Comparison of ENCODE assay signal across 1 cellular context in genomic region chr2:177552414-177553175, GRCh38.
TF ChIP-seq lines count a peak whose summit lies in the region.

No MANE protein-coding gene starts in this region.

TF ChIP-seq in GM12878, 131 proteins besides CTCF, POLR2A, EP300 and RAD21 (continued from another document):
- TF ChIP-seq, protein P1, sequence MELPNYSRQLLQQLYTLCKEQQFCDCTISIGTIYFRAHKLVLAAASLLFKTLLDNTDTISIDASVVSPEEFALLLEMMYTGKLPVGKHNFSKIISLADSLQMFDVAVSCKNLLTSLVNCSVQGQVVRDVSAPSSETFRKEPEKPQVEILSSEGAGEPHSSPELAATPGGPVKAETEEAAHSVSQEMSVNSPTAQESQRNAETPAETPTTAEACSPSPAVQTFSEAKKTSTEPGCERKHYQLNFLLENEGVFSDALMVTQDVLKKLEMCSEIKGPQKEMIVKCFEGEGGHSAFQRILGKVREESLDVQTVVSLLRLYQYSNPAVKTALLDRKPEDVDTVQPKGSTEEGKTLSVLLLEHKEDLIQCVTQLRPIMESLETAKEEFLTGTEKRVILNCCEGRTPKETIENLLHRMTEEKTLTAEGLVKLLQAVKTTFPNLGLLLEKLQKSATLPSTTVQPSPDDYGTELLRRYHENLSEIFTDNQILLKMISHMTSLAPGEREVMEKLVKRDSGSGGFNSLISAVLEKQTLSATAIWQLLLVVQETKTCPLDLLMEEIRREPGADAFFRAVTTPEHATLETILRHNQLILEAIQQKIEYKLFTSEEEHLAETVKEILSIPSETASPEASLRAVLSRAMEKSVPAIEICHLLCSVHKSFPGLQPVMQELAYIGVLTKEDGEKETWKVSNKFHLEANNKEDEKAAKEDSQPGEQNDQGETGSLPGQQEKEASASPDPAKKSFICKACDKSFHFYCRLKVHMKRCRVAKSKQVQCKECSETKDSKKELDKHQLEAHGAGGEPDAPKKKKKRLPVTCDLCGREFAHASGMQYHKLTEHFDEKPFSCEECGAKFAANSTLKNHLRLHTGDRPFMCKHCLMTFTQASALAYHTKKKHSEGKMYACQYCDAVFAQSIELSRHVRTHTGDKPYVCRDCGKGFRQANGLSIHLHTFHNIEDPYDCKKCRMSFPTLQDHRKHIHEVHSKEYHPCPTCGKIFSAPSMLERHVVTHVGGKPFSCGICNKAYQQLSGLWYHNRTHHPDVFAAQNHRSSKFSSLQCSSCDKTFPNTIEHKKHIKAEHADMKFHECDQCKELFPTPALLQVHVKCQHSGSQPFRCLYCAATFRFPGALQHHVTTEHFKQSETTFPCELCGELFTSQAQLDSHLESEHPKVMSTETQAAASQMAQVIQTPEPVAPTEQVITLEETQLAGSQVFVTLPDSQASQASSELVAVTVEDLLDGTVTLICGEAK (IDR thresholded peaks at IDR 0.05; ENCODE audit: borderline replicate concordance), result peak; percentile 95
- 0 out of 2 replicates have a peak, but pooled peaks have one; percentile 54 for TF ChIP-seq STAT1 (conservative IDR thresholded peaks at IDR 0.05)
- no peak for TF ChIP-seq ZNF384 (IDR thresholded peaks at IDR 0.05; ENCODE audit: borderline replicate concordance, low read depth, low read length)
- TF ChIP-seq RUNX3 (IDR thresholded peaks at IDR 0.05; ENCODE audit: low read length), result peak; percentile 79
- no peak for TF ChIP-seq IRF5 (IDR thresholded peaks at IDR 0.05; ENCODE audit: borderline replicate concordance)
- no peak for TF ChIP-seq JUNB (IDR thresholded peaks at IDR 0.05)
- TF ChIP-seq GATAD2B (conservative IDR thresholded peaks at IDR 0.05; ENCODE audit: low read depth), result peak; percentile 85; the same call in 1 of the 2 replicates
- TF ChIP-seq, protein P2, sequence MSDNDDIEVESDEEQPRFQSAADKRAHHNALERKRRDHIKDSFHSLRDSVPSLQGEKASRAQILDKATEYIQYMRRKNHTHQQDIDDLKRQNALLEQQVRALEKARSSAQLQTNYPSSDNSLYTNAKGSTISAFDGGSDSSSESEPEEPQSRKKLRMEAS (IDR thresholded peaks at IDR 0.05; ENCODE audit: low read depth, low read length), result 0 out of 2 replicates have a peak, but pooled peaks have one; percentile 11
- TF ChIP-seq, protein P3, sequence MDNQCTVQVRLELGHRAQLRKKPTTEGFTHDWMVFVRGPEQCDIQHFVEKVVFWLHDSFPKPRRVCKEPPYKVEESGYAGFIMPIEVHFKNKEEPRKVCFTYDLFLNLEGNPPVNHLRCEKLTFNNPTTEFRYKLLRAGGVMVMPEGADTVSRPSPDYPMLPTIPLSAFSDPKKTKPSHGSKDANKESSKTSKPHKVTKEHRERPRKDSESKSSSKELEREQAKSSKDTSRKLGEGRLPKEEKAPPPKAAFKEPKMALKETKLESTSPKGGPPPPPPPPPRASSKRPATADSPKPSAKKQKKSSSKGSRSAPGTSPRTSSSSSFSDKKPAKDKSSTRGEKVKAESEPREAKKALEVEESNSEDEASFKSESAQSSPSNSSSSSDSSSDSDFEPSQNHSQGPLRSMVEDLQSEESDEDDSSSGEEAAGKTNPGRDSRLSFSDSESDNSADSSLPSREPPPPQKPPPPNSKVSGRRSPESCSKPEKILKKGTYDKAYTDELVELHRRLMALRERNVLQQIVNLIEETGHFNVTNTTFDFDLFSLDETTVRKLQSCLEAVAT (IDR thresholded peaks at IDR 0.05), result peak; percentile 73
- TF ChIP-seq MXI1 (IDR thresholded peaks at IDR 0.05; ENCODE audit: low read depth, low read length), result peak; percentile 81
- TF ChIP-seq, protein P4, sequence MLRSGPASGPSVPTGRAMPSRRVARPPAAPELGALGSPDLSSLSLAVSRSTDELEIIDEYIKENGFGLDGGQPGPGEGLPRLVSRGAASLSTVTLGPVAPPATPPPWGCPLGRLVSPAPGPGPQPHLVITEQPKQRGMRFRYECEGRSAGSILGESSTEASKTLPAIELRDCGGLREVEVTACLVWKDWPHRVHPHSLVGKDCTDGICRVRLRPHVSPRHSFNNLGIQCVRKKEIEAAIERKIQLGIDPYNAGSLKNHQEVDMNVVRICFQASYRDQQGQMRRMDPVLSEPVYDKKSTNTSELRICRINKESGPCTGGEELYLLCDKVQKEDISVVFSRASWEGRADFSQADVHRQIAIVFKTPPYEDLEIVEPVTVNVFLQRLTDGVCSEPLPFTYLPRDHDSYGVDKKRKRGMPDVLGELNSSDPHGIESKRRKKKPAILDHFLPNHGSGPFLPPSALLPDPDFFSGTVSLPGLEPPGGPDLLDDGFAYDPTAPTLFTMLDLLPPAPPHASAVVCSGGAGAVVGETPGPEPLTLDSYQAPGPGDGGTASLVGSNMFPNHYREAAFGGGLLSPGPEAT (IDR thresholded peaks at IDR 0.05; ENCODE audit: low read depth), result 0 out of 2 replicates have a peak, but pooled peaks have one; percentile 23
- peak; percentile 60; the same call in 1 of the 2 replicates for TF ChIP-seq DPF2 (IDR thresholded peaks at IDR 0.05)
- TF ChIP-seq SPI1 (IDR thresholded peaks at IDR 0.05; ENCODE audit: borderline replicate concordance, insufficient read depth, low read depth, low read length), result no peak
- TF ChIP-seq NR2C1 (IDR thresholded peaks at IDR 0.05), result peak; percentile 90
- TF ChIP-seq TCF3 (IDR thresholded peaks at IDR 0.05; ENCODE audit: borderline replicate concordance, insufficient read depth, low read depth, low read length), result 0 out of 2 replicates have a peak, but pooled peaks have one; percentile 52
- TF ChIP-seq TCF7 (IDR thresholded peaks at IDR 0.05; ENCODE audit: borderline replicate concordance), result no peak
- no peak for TF ChIP-seq SKIL (IDR thresholded peaks at IDR 0.05; ENCODE audit: low read depth, poor library complexity, severe bottlenecking)
- no peak; the same call in 1 of the 2 replicates for TF ChIP-seq RFX5 (IDR thresholded peaks at IDR 0.05; ENCODE audit: low read depth, low read length)
